Comparison of ENCODE assay signal across 23 cellular contexts in the genomic region with DNA sequence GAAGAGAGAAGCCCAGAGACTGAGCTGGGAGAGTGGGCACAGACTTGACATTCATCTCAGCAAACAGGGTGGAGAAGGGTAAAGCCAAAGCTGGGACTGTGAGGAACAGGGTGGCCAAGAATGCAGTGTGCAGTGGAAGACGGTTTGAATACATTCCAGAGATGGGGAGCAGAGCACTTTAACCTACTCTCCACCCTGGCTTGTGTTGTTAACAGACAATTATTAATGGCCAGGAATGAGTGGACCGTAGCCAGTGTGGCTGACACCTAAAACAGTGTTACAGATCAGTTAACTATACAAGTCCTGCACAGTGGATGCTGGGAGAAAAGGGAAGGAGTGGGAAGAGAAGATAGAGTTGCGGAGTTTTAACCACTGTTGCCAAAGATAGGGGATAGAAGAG. TPM values are rescaled to one million over a fixed set of nuclear protein-coding genes. Genes with fewer than 3 reads are reported as not detected.
DNase-seq lines count a peak whose midpoint lies in the region; ATAC-seq, FAIRE-seq and TF ChIP-seq lines count a peak whose summit lies in the region.
"Had no signal": no experiment of that assay in that cellular context is flagged by ENCODE, and none has a peak within 500 bp of the region (broad histone marks: within the 10 kb centered on the region; RNA-seq: fewer than 3 reads in every experiment).

No MANE protein-coding gene starts in this region.

- H3K79me2 ChIP-seq in K562 (ENCODE audit: control insufficient read depth, insufficient read depth, low read length) (no peaks in the 10 kb centered on the region), keratinocyte (ENCODE audit: control insufficient read depth, insufficient read depth, low read length) (no peaks in the 10 kb centered on the region)

- POLR2A ChIA-PET in K562 (lab: Yijun Ruan, JAX), result interaction anchor here (1.1 kb wide), 1 partner anchor 9 kb away, joined by 3 read pairs; no protein-coding TSS in a partner anchor

- no TSS peak for BruUV-seq in K562 (replicated peaks; lab: Mats Ljungman, UMichigan)

- peak overlapping the region; percentile 21; the same call in 1 of the 2 replicates for H3K4me2 ChIP-seq in K562 (ENCODE audit: insufficient read depth, low read length)
- no peak overlapping the region for H3K4me2 ChIP-seq in keratinocyte (ENCODE audit: control insufficient read depth, extremely low read depth, insufficient read depth, low read depth, low read length)

- H3K4me3 ChIP-seq in K562, result no peak overlapping the region
- no peak overlapping the region for H3K4me3 ChIP-seq in keratinocyte (ENCODE audit: control insufficient read depth in 2 of 3, extremely low read depth in 1 of 3, insufficient read depth in 2 of 3, low read depth in 1 of 3, low read length in 3 of 3)
- H3K4me3 ChIP-seq in tibial nerve, result no peak overlapping the region
- H3K4me3 ChIP-seq: cardiac muscle cell, dorsolateral prefrontal cortex, pancreas had no signal

- H3K27ac ChIP-seq in K562 (ENCODE audit: extremely low read depth, low read depth, low read length) (no peak overlapping the region), keratinocyte (ENCODE audit: control insufficient read depth, insufficient read depth, low read length) (no peak overlapping the region), tibial nerve (peak overlapping the region in 1 of 4 donors; percentile 51)
- H3K27ac ChIP-seq: cardiac muscle cell, pancreas had no signal

- H3K4me1 ChIP-seq in K562 (replicated peaks in 1 of 2; ENCODE audit: control insufficient read depth in 2 of 2, insufficient read depth in 2 of 2, low read length in 2 of 2), result peaks cover 0 to 5% of the 10 kb centered on the region in 2 experiments; a peak in 2 of 5 replicates
- H3K4me1 ChIP-seq in keratinocyte (ENCODE audit: control insufficient read depth, extremely low read depth, insufficient read depth, low read length), result peaks cover 11% of the 10 kb centered on the region
- peaks cover 2 to 48% (median 15%) of the 10 kb centered on the region in 4 donors for H3K4me1 ChIP-seq in tibial nerve
- H3K4me1 ChIP-seq: pancreas had no signal

- ATAC-seq in K562, result peak; percentile 38
- ATAC-seq: activated CD8-positive, alpha-beta T cell treated with anti-CD3 and anti-CD28 coated beads for 36 hours; CD8-positive, alpha-beta T cell; pancreas; sciatic nerve had no signal

- WGBS in K562 (ENCODE audit: insufficient coverage, low coverage, missing lambda C conversion rate), result 39% methylated on average over 3 of the region's 3 CpGs
- WGBS in tibial nerve, 2 donors, result 37 to 52% methylated on average over 3 of the region's 3 CpGs

- CTCF ChIA-PET in K562 (lab: Yijun Ruan, JAX; ENCODE audit: low intra/inter-chr PET ratio), result no interaction called here

- H4K20me1 ChIP-seq in K562 (replicated peaks; ENCODE audit: control insufficient read depth, insufficient read depth, low read length) (no peaks in the 10 kb centered on the region), keratinocyte (ENCODE audit: control insufficient read depth, extremely low read depth, insufficient read depth, low read length) (no peaks in the 10 kb centered on the region)

- H3K9me1 ChIP-seq in K562 (ENCODE audit: control insufficient read depth, insufficient read depth, low read length) (no peaks in the 10 kb centered on the region), keratinocyte (ENCODE audit: control insufficient read depth, extremely low read depth, insufficient read depth, low read length) (no peaks in the 10 kb centered on the region)

- no peaks in the 10 kb centered on the region for H3K27me3 ChIP-seq in K562 (ENCODE audit: control insufficient read depth in 2 of 2, insufficient read depth in 2 of 2, low read length in 2 of 2)
- H3K27me3 ChIP-seq in keratinocyte (ENCODE audit: control insufficient read depth, extremely low read depth, insufficient read depth, low read length), result no peaks in the 10 kb centered on the region
- H3K27me3 ChIP-seq in tibial nerve, result no peaks in the 10 kb centered on the region
- H3K27me3 ChIP-seq: cardiac muscle cell, dorsolateral prefrontal cortex, pancreas had no signal

- peak; percentile 66 for FAIRE-seq in HTR-8/SVneo (lab: Jason Lieb, UNC)
- FAIRE-seq in K562 (lab: Jason Lieb, UNC), result no peak
- no peak for FAIRE-seq in keratinocyte (lab: Jason Lieb, UNC)
- FAIRE-seq: endothelial cell of umbilical vein had no signal

- no peaks in the 10 kb centered on the region for H3K36me3 ChIP-seq in K562 (ENCODE audit: control insufficient read depth, insufficient read depth, low read length)
- H3K36me3 ChIP-seq in keratinocyte (ENCODE audit: control insufficient read depth in 2 of 2, extremely low read depth in 1 of 2, insufficient read depth in 2 of 2, low read length in 2 of 2), result no peaks in the 10 kb centered on the region
- H3K36me3 ChIP-seq in tibial nerve, result no peaks in the 10 kb centered on the region
- H3K36me3 ChIP-seq: cardiac muscle cell, pancreas had no signal

- no peak for TF ChIP-seq EP300 in K562 (IDR thresholded peaks at IDR 0.05; ENCODE audit: low read length)
- TF ChIP-seq EP300 in tibial nerve (IDR thresholded peaks at IDR 0.05), result no peak

- no peak for TF ChIP-seq RAD21 in K562 (CRISPR knock-in tag; conservative IDR thresholded peaks at IDR 0.05 in 1 of 2, IDR thresholded peaks at IDR 0.05 in 1 of 2)

- in situ Hi-C loops in K562 (cut with MboI), result no loop called here

- TF ChIP-seq POLR2A in K562 (conservative IDR thresholded peaks at IDR 0.05) (no peak), tibial nerve (IDR thresholded peaks at IDR 0.05) (no peak)

- H3K9me3 ChIP-seq in K562 (replicated peaks; ENCODE audit: control insufficient read depth, insufficient read depth, low read depth, low read length) (no peaks in the 10 kb centered on the region), keratinocyte (ENCODE audit: control insufficient read depth, low read depth, low read length) (no peaks in the 10 kb centered on the region), tibial nerve (no peaks in the 10 kb centered on the region)
- H3K9me3 ChIP-seq: pancreas had no signal

- H3K9ac ChIP-seq in K562 (ENCODE audit: insufficient read depth in 1 of 2, low read depth in 2 of 2, low read length in 2 of 2) (no peak overlapping the region), keratinocyte (ENCODE audit: control insufficient read depth, extremely low read depth, insufficient read depth, low read length) (no peak overlapping the region)

- peak overlapping the region; percentile 60 for H2AFZ ChIP-seq in K562 (ENCODE audit: low read depth, low read length)
- H2AFZ ChIP-seq in keratinocyte (ENCODE audit: control insufficient read depth, low read length), result peak overlapping the region; percentile 5

- dilution Hi-C loops in keratinocyte (cut with MboI; ENCODE audit: extremely low pct_ligation_motif_present, low sequenced_read_pairs), result no loop called here

- TF ChIP-seq CTCF in K562 (IDR thresholded peaks at IDR 0.05 in 2 of 3, conservative IDR thresholded peaks at IDR 0.05 in 1 of 3; ENCODE audit: insufficient read depth in 2 of 3, low read depth in 1 of 3, low read length in 3 of 3) (no peak), keratinocyte (optimal IDR thresholded peaks at IDR 0.05 in 1 of 3, IDR thresholded peaks at IDR 0.05 in 1 of 3, conservative IDR thresholded peaks at IDR 0.05 in 1 of 3; ENCODE audit: extremely low read depth in 1 of 3, insufficient read depth in 2 of 3, low read length in 3 of 3) (no peak), tibial nerve (IDR thresholded peaks at IDR 0.05) (no peak)

- DNase-seq in HTR-8/SVneo (ENCODE audit: insufficient read length, low spot score) (no peak), K562 (ENCODE audit: extremely low read depth in 1 of 4, low spot score in 3 of 4) (no peak), keratinocyte (ENCODE audit: low read depth, low spot score) (no peak), renal cortical epithelial cell (ENCODE audit: low read depth) (peak; percentile 84), tibial nerve (ENCODE audit: low spot score in 2 of 2) (no peak), DMS53 treated with DMSO at 0.1 percent for 48 hours (lab: John Stamatoyannopoulos, UW; ENCODE audit: unreplicated experiment) (no peak), HuH-7 (ENCODE audit: low spot score) (no peak)
- DNase-seq: activated CD8-positive, alpha-beta T cell treated with anti-CD3 and anti-CD28 coated beads for 36 hours; amygdala; CD8-positive, alpha-beta T cell; dorsolateral prefrontal cortex; GDM1; naive B cell; NCI-H1048; NCI-H1930; NCI-H774; OCI-M1; pancreas; substantia nigra; SW 1271 had no signal

- intact Hi-C loops in K562 (cut with micrococcal nuclease), result no loop called here

RNA-seq across cellular contexts. Expression of a gene that starts 7.4 kb away (rescaled TPM):
- total RNA-seq in K562 (2011; cell fraction: chromatin; rRNA removed; ENCODE audit: low replicate concordance), result 18.4 and 32.2 TPM in 2 replicates
- 6.8 and 10.3 TPM in 2 replicates for total RNA-seq in K562 (2011; cell fraction: nucleolus; rRNA removed)
- 14.0 and 16.0 TPM in 2 replicates for total RNA-seq in K562 (2011; cell fraction: nucleoplasm; rRNA removed)
- total RNA-seq in K562 (2014; rRNA removed), result 17.6 and 20.6 TPM in 2 replicates
- total RNA-seq in K562 (2014; rRNA removed; fragmentation: Illumina TruSeq; extraction: Trizol), result 20.2 and 22.8 TPM in 2 replicates
- 20.7 and 21.7 TPM in 2 replicates for total RNA-seq in K562 (2015; rRNA removed; fragmentation: Illumina TruSeq; extraction: Trizol)
- 16.3 and 17.2 TPM in 2 replicates for total RNA-seq in K562 (2021)
- 18.3 and 23.0 TPM in 2 replicates for polyA plus RNA-seq in K562 (2011; rRNA removed)
- polyA plus RNA-seq in K562 (2011; cell fraction: cytosol; rRNA removed), result 5.1 and 7.5 TPM in 2 replicates
- 30.1 and 30.9 TPM in 2 replicates for polyA plus RNA-seq in K562 (2011; cell fraction: nucleus; rRNA removed)
- 11.6 and 12.8 TPM in 2 replicates for polyA plus RNA-seq in K562 (2012)
- polyA plus RNA-seq in K562 (2014; fragmentation: Illumina TruSeq; extraction: Trizol), result 14.3 and 15.5 TPM in 2 replicates
- 1 to 10 TPM; 3.1 to 4.0 TPM for polyA plus RNA-seq in K562 (2014; fragmentation: Nextera tagmentation; extraction: Ambion mirVana)
- polyA plus RNA-seq in K562 (2014; rRNA removed), result 10.5 and 11.9 TPM in 2 replicates
- polyA minus RNA-seq in K562 (2011; rRNA and poly(A)+ RNA removed), result 33.5 and 34.3 TPM in 2 replicates
- polyA minus RNA-seq in K562 (2011; cell fraction: cytosol; rRNA and poly(A)+ RNA removed), result 10.5 and 13.2 TPM in 2 replicates
- 18.2 and 28.2 TPM in 2 replicates for polyA minus RNA-seq in K562 (2011; cell fraction: nucleus; rRNA and poly(A)+ RNA removed)
- polyA plus RNA-seq in keratinocyte, result 10.7 to 24.3 TPM (median 21.6 TPM) in 3 replicates
- polyA plus RNA-seq in keratinocyte (2011; ENCODE audit: low read depth), result 21.8 TPM
- 11.1 and 17.6 TPM in 2 replicates for polyA plus RNA-seq in keratinocyte (2011; cell fraction: cytosol; rRNA removed)
- polyA plus RNA-seq in keratinocyte (2011; cell fraction: nucleus; rRNA removed), result 24.7 and 34.3 TPM in 2 replicates
- 11.5 and 14.0 TPM in 2 replicates for polyA plus RNA-seq in keratinocyte (2012; ENCODE audit: low replicate concordance)
- polyA minus RNA-seq in keratinocyte, result 13.7 to 31.7 TPM (median 30.7 TPM) in 3 replicates
- 21.3 TPM for polyA minus RNA-seq in keratinocyte (2011; cell fraction: cytosol; rRNA and poly(A)+ RNA removed)
- 11.8 and 28.2 TPM in 2 replicates for polyA minus RNA-seq in keratinocyte (2011; cell fraction: nucleus; rRNA and poly(A)+ RNA removed)
- total RNA-seq in renal cortical epithelial cell, result 37.4 and 45.8 TPM in 2 replicates
- 10 to 100 TPM; 63.3 to 84.3 (median 70.6) TPM for total RNA-seq in tibial nerve
